In genomic region chr1:211735208-211736170, GRCh38 we compare ENCODE assay signal across 1 cellular context.
A peak's percentile ranks its signal among the peaks of the same experiment; 100 is the strongest.
TF ChIP-seq lines count a peak whose summit lies in the region.

No MANE protein-coding gene starts in this region.

TF ChIP-seq in HepG2, 621 proteins besides CTCF, POLR2A, EP300 and RAD21:
- TF ChIP-seq ARID5B (CRISPR knock-in tag; IDR thresholded peaks at IDR 0.05) (0 out of 2 replicates have a peak, but pooled peaks have one; percentile 25), CREB1 (IDR thresholded peaks at IDR 0.05) (0 out of 2 replicates have a peak, but pooled peaks have one; percentile 38), CREB1 (CRISPR knock-in tag; IDR thresholded peaks at IDR 0.05) (no peak), GATAD2A (CRISPR knock-in tag; IDR thresholded peaks at IDR 0.05) (peak; percentile 36; the same call in 1 of the 2 replicates), KLF16 (CRISPR knock-in tag; IDR thresholded peaks at IDR 0.05) (no peak), FOSL2 (CRISPR knock-in tag; IDR thresholded peaks at IDR 0.05) (peak; percentile 78)
TF ChIP-seq in HepG2: peak in this region for 4.
